In genomic region chr6:22194188-22194921, GRCh38 we compare ENCODE assay signal across 1 cellular context.
TF ChIP-seq lines count a peak whose summit lies in the region.

No MANE protein-coding gene starts in this region.

TF ChIP-seq in GM23338, 12 proteins besides CTCF, POLR2A, EP300 and RAD21 (continued from another document):
- no peak for TF ChIP-seq ZNF462 (CRISPR knock-in tag; IDR thresholded peaks at IDR 0.05)
- TF ChIP-seq STAT1 (IDR thresholded peaks at IDR 0.05; ENCODE audit: unreplicated experiment) = no peak
